1 cellular context compared by ENCODE assay signal in genomic region chr13:21501709-21502108, GRCh38.
TF ChIP-seq lines count a peak whose summit lies in the region.

No MANE protein-coding gene starts in this region.

TF ChIP-seq in GM23338, 12 proteins besides CTCF, POLR2A, EP300 and RAD21:
- no peak for TF ChIP-seq ZNF462 (CRISPR knock-in tag; IDR thresholded peaks at IDR 0.05)
